23 cellular contexts compared by ENCODE assay signal in genomic region chr15:41714291-41714690, GRCh38.
"Had no signal": no experiment of that assay in that cellular context is flagged by ENCODE, and none has a peak within 500 bp of the region (broad histone marks: within the 10 kb centered on the region; RNA-seq: fewer than 3 reads in every experiment).

No MANE protein-coding gene starts in this region.

- H3K27ac ChIP-seq: coronary artery, esophagus squamous epithelium, left lung, lower lobe of right lung, ovary, thoracic aorta, tibial nerve, upper lobe of left lung had no signal

- ATAC-seq: effector memory CD8-positive, alpha-beta T cell; left lung; lower lobe of right lung; naive thymus-derived CD8-positive, alpha-beta T cell; stimulated activated memory B cell treated with anti-CD40 and anti-IgM and Interleukin-4, amounts not matched to agents 10 μg/mL and 1 μg/mL and 100 μg/mL, for 72 hours; stimulated activated naive CD8-positive, alpha-beta T cell treated with anti-CD3 and anti-CD28 coated beads, Interleukin-15, Interleukin-2, amounts not matched to agents 100 U/mL and 50 U/mL, for 24 hours had no signal

- H3K4me3 ChIP-seq: coronary artery, esophagus squamous epithelium, left lung, lower lobe of right lung, ovary, sigmoid colon, thoracic aorta, tibial nerve, upper lobe of left lung had no signal

- H3K36me3 ChIP-seq: ovary had no signal

- H3K4me1 ChIP-seq: esophagus squamous epithelium, left lung, lower lobe of right lung, tibial nerve had no signal

- H3K27me3 ChIP-seq: esophagus squamous epithelium, left lung, ovary, sigmoid colon, tibial nerve, upper lobe of left lung had no signal

- H3K9me3 ChIP-seq: esophagus squamous epithelium, left lung, lower lobe of right lung, ovary, sigmoid colon, thoracic aorta, tibial nerve, upper lobe of left lung had no signal

- DNase-seq: dermis blood vessel endothelial cell; effector memory CD8-positive, alpha-beta T cell; erythroblast; esophagus squamous epithelium; foreskin melanocyte; glutamatergic neuron; left lung; lower lobe of right lung; naive thymus-derived CD8-positive, alpha-beta T cell; nephron progenitor cell; occipital lobe; ovary; posterior cingulate gyrus; retina; sigmoid colon; stimulated activated CD4-positive, alpha-beta T cell treated with anti-CD3 and anti-CD28 coated beads, Interleukin-2, amount 100 ng/mL, for 24 hours; stimulated activated CD4-positive, alpha-beta T cell treated with anti-CD3 and anti-CD28 coated beads, Interleukin-4, amount 100 ng/mL, for 4 hours; stimulated activated naive CD8-positive, alpha-beta T cell treated with anti-CD3 and anti-CD28 coated beads, Interleukin-15, Interleukin-2, amounts not matched to agents 100 U/mL and 50 U/mL, for 24 hours; upper lobe of left lung had no signal
